1 cellular context compared by ENCODE assay signal in the genomic region with DNA sequence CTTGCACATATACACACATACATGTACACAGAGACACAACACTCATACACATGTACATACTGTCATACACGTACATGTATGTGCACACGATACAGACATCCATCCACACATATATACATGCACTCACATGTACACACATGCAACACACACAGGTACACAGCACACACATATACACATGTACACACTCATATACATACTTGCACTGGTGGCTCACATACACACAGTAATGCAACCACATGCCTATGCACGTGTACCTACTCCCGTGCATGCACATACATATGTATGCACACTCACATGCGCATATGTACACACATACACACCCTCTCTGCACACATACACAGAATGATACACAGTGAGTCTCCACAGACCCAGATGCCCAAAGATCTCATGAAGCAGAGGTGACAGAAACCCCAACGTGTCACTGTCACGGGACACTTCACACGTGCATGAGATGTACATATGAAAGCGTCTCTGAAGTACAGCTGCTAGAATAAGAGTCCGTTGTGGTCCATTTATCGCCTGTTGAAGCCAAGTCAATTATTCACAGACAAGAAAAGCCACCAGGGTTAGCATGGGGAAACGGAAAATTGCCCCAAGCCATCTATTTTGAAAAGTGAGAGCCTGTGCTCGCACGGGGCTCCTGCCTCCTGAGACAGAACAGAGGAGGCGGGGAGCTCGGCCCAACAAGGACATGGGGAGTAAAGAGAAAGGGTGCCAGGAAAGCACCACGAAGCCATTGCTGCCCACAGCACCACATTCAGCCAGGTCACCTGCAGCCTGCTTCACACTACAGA.
TF ChIP-seq lines count a peak whose summit lies in the region.

No MANE protein-coding gene starts in this region.

TF ChIP-seq in GM12878, 131 proteins besides CTCF, POLR2A, EP300 and RAD21 (continues in another document):
- TF ChIP-seq ESRRA (IDR thresholded peaks at IDR 0.05; ENCODE audit: low read length), result no peak
- TF ChIP-seq, protein P1, sequence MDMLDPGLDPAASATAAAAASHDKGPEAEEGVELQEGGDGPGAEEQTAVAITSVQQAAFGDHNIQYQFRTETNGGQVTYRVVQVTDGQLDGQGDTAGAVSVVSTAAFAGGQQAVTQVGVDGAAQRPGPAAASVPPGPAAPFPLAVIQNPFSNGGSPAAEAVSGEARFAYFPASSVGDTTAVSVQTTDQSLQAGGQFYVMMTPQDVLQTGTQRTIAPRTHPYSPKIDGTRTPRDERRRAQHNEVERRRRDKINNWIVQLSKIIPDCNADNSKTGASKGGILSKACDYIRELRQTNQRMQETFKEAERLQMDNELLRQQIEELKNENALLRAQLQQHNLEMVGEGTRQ (IDR thresholded peaks at IDR 0.05; ENCODE audit: borderline replicate concordance, low read depth, low read length), result no peak; the same call in 1 of the 2 replicates
- TF ChIP-seq, protein P2, sequence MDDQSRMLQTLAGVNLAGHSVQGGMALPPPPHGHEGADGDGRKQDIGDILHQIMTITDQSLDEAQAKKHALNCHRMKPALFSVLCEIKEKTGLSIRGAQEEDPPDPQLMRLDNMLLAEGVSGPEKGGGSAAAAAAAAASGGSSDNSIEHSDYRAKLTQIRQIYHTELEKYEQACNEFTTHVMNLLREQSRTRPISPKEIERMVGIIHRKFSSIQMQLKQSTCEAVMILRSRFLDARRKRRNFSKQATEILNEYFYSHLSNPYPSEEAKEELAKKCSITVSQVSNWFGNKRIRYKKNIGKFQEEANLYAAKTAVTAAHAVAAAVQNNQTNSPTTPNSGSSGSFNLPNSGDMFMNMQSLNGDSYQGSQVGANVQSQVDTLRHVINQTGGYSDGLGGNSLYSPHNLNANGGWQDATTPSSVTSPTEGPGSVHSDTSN (IDR thresholded peaks at IDR 0.05; ENCODE audit: insufficient replicate concordance, low read depth, low read length), result peak; percentile 42
- TF ChIP-seq STAT1 (conservative IDR thresholded peaks at IDR 0.05), result 0 out of 2 replicates have a peak, but pooled peaks have one; percentile 52
- TF ChIP-seq, protein P3, sequence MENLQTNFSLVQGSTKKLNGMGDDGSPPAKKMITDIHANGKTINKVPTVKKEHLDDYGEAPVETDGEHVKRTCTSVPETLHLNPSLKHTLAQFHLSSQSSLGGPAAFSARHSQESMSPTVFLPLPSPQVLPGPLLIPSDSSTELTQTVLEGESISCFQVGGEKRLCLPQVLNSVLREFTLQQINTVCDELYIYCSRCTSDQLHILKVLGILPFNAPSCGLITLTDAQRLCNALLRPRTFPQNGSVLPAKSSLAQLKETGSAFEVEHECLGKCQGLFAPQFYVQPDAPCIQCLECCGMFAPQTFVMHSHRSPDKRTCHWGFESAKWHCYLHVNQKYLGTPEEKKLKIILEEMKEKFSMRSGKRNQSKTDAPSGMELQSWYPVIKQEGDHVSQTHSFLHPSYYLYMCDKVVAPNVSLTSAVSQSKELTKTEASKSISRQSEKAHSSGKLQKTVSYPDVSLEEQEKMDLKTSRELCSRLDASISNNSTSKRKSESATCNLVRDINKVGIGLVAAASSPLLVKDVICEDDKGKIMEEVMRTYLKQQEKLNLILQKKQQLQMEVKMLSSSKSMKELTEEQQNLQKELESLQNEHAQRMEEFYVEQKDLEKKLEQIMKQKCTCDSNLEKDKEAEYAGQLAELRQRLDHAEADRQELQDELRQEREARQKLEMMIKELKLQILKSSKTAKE (IDR thresholded peaks at IDR 0.05; ENCODE audit: low read depth, poor library complexity, severe bottlenecking), result peak; percentile 90
- no peak; a peak in 1 of 4 replicates for TF ChIP-seq ETV6 (conservative IDR thresholded peaks at IDR 0.05 in 1 of 2, IDR thresholded peaks at IDR 0.05 in 1 of 2; ENCODE audit: borderline replicate concordance in 1 of 2, low read depth in 1 of 2)
- no peak for TF ChIP-seq PML (IDR thresholded peaks at IDR 0.05; ENCODE audit: low read length)
- no peak for TF ChIP-seq MTA3 (IDR thresholded peaks at IDR 0.05; ENCODE audit: borderline replicate concordance, low read length)
- TF ChIP-seq BHLHE40 (IDR thresholded peaks at IDR 0.05; ENCODE audit: borderline replicate concordance in 1 of 2, low read depth in 2 of 2, low read length in 1 of 2), result peak; percentile 98 to 99
- TF ChIP-seq MEF2A (IDR thresholded peaks at IDR 0.05; ENCODE audit: insufficient read depth, low read depth, low read length), result peak; percentile 42; the same call in 1 of the 2 replicates
- TF ChIP-seq, protein P4, sequence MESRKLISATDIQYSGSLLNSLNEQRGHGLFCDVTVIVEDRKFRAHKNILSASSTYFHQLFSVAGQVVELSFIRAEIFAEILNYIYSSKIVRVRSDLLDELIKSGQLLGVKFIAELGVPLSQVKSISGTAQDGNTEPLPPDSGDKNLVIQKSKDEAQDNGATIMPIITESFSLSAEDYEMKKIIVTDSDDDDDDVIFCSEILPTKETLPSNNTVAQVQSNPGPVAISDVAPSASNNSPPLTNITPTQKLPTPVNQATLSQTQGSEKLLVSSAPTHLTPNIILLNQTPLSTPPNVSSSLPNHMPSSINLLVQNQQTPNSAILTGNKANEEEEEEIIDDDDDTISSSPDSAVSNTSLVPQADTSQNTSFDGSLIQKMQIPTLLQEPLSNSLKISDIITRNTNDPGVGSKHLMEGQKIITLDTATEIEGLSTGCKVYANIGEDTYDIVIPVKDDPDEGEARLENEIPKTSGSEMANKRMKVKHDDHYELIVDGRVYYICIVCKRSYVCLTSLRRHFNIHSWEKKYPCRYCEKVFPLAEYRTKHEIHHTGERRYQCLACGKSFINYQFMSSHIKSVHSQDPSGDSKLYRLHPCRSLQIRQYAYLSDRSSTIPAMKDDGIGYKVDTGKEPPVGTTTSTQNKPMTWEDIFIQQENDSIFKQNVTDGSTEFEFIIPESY (IDR thresholded peaks at IDR 0.05), result no peak
- peak; percentile 83 for TF ChIP-seq IKZF1 (conservative IDR thresholded peaks at IDR 0.05)
- TF ChIP-seq BMI1 (IDR thresholded peaks at IDR 0.05; ENCODE audit: borderline replicate concordance), result no peak
- TF ChIP-seq RCOR1 (conservative IDR thresholded peaks at IDR 0.05; ENCODE audit: low read depth, low read length), result no peak; the same call in 1 of the 2 replicates
- TF ChIP-seq ZNF384 (IDR thresholded peaks at IDR 0.05; ENCODE audit: borderline replicate concordance, low read depth, low read length), result 0 out of 2 replicates have a peak, but pooled peaks have one; percentile 6
- no peak for TF ChIP-seq ZNF217 (IDR thresholded peaks at IDR 0.05)
- TF ChIP-seq MYC (IDR thresholded peaks at IDR 0.05; ENCODE audit: insufficient read depth, insufficient read length, insufficient replicate concordance, low read length, severe bottlenecking), result no peak
- TF ChIP-seq, protein P5, sequence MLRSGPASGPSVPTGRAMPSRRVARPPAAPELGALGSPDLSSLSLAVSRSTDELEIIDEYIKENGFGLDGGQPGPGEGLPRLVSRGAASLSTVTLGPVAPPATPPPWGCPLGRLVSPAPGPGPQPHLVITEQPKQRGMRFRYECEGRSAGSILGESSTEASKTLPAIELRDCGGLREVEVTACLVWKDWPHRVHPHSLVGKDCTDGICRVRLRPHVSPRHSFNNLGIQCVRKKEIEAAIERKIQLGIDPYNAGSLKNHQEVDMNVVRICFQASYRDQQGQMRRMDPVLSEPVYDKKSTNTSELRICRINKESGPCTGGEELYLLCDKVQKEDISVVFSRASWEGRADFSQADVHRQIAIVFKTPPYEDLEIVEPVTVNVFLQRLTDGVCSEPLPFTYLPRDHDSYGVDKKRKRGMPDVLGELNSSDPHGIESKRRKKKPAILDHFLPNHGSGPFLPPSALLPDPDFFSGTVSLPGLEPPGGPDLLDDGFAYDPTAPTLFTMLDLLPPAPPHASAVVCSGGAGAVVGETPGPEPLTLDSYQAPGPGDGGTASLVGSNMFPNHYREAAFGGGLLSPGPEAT (IDR thresholded peaks at IDR 0.05; ENCODE audit: low read depth), result peak; percentile 97
- TF ChIP-seq ZBED1 (IDR thresholded peaks at IDR 0.05; ENCODE audit: borderline replicate concordance), result peak; percentile 32; the same call in 1 of the 2 replicates
- TF ChIP-seq MTA2 (IDR thresholded peaks at IDR 0.05; ENCODE audit: low read depth), result peak; percentile 81
- peak; percentile 62 for TF ChIP-seq CREM (IDR thresholded peaks at IDR 0.05; ENCODE audit: low read depth)
- TF ChIP-seq SMARCA5 (IDR thresholded peaks at IDR 0.05), result peak; percentile 90; the same call in 1 of the 2 replicates
- no peak for TF ChIP-seq SIX5 (IDR thresholded peaks at IDR 0.05; ENCODE audit: low read depth, low read length, severe bottlenecking)
- TF ChIP-seq, protein P6, sequence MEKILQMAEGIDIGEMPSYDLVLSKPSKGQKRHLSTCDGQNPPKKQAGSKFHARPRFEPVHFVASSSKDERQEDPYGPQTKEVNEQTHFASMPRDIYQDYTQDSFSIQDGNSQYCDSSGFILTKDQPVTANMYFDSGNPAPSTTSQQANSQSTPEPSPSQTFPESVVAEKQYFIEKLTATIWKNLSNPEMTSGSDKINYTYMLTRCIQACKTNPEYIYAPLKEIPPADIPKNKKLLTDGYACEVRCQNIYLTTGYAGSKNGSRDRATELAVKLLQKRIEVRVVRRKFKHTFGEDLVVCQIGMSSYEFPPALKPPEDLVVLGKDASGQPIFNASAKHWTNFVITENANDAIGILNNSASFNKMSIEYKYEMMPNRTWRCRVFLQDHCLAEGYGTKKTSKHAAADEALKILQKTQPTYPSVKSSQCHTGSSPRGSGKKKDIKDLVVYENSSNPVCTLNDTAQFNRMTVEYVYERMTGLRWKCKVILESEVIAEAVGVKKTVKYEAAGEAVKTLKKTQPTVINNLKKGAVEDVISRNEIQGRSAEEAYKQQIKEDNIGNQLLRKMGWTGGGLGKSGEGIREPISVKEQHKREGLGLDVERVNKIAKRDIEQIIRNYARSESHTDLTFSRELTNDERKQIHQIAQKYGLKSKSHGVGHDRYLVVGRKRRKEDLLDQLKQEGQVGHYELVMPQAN (conservative IDR thresholded peaks at IDR 0.05), result no peak; the same call in 1 of the 2 replicates
- 0 out of 2 replicates have a peak, but pooled peaks have one; percentile 30 for TF ChIP-seq RFX5 (IDR thresholded peaks at IDR 0.05; ENCODE audit: low read depth, low read length)
- no peak for TF ChIP-seq SP1 (IDR thresholded peaks at IDR 0.05; ENCODE audit: low read depth, low read length)
- TF ChIP-seq NR2F1 (conservative IDR thresholded peaks at IDR 0.05), result peak; percentile 84
- TF ChIP-seq, protein P7, sequence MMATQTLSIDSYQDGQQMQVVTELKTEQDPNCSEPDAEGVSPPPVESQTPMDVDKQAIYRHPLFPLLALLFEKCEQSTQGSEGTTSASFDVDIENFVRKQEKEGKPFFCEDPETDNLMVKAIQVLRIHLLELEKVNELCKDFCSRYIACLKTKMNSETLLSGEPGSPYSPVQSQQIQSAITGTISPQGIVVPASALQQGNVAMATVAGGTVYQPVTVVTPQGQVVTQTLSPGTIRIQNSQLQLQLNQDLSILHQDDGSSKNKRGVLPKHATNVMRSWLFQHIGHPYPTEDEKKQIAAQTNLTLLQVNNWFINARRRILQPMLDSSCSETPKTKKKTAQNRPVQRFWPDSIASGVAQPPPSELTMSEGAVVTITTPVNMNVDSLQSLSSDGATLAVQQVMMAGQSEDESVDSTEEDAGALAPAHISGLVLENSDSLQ (IDR thresholded peaks at IDR 0.05), result peak; percentile 80
- TF ChIP-seq, protein P8, sequence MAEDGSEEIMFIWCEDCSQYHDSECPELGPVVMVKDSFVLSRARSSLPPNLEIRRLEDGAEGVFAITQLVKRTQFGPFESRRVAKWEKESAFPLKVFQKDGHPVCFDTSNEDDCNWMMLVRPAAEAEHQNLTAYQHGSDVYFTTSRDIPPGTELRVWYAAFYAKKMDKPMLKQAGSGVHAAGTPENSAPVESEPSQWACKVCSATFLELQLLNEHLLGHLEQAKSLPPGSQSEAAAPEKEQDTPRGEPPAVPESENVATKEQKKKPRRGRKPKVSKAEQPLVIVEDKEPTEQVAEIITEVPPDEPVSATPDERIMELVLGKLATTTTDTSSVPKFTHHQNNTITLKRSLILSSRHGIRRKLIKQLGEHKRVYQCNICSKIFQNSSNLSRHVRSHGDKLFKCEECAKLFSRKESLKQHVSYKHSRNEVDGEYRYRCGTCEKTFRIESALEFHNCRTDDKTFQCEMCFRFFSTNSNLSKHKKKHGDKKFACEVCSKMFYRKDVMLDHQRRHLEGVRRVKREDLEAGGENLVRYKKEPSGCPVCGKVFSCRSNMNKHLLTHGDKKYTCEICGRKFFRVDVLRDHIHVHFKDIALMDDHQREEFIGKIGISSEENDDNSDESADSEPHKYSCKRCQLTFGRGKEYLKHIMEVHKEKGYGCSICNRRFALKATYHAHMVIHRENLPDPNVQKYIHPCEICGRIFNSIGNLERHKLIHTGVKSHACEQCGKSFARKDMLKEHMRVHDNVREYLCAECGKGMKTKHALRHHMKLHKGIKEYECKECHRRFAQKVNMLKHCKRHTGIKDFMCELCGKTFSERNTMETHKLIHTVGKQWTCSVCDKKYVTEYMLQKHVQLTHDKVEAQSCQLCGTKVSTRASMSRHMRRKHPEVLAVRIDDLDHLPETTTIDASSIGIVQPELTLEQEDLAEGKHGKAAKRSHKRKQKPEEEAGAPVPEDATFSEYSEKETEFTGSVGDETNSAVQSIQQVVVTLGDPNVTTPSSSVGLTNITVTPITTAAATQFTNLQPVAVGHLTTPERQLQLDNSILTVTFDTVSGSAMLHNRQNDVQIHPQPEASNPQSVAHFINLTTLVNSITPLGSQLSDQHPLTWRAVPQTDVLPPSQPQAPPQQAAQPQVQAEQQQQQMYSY (CRISPR knock-in tag; IDR thresholded peaks at IDR 0.05), result no peak
- no peak for TF ChIP-seq YBX1 (IDR thresholded peaks at IDR 0.05)
- TF ChIP-seq IKZF2 (IDR thresholded peaks at IDR 0.05), result peak; percentile 77 to 83
- TF ChIP-seq PAX5 (IDR thresholded peaks at IDR 0.05; ENCODE audit: borderline replicate concordance, low read depth, low read length), result 0 out of 2 replicates have a peak, but pooled peaks have one; percentile 24
- peak; percentile 32; the same call in 1 of the 3 replicates for TF ChIP-seq POU2F2 (IDR thresholded peaks at IDR 0.05; ENCODE audit: borderline replicate concordance, low read depth, low read length)
- TF ChIP-seq SMC3 (IDR thresholded peaks at IDR 0.05; ENCODE audit: borderline replicate concordance, low read length), result peak; percentile 21; the same call in 1 of the 2 replicates
- peak; percentile 57; the same call in 1 of the 2 replicates for TF ChIP-seq CBFB (IDR thresholded peaks at IDR 0.05; ENCODE audit: low read depth)
- TF ChIP-seq MEF2B (IDR thresholded peaks at IDR 0.05; ENCODE audit: partially characterized antibody, poor library complexity, severe bottlenecking), result peak; percentile 90
- peak; percentile 78 for TF ChIP-seq RAD51 (IDR thresholded peaks at IDR 0.05)
- no peak for TF ChIP-seq SUZ12 (IDR thresholded peaks at IDR 0.05; ENCODE audit: unreplicated experiment)
- TF ChIP-seq MXI1 (IDR thresholded peaks at IDR 0.05; ENCODE audit: low read depth, low read length), result peak; percentile 87
- TF ChIP-seq IRF4 (IDR thresholded peaks at IDR 0.05; ENCODE audit: low read depth, low read length), result peak; percentile 15; the same call in 1 of the 2 replicates
- peak; percentile 86 for TF ChIP-seq NBN (IDR thresholded peaks at IDR 0.05)
- TF ChIP-seq RELA (IDR thresholded peaks at IDR 0.05; ENCODE audit: borderline replicate concordance, partially characterized antibody), result peak; percentile 66
- TF ChIP-seq ZNF24 (IDR thresholded peaks at IDR 0.05), result 0 out of 2 replicates have a peak, but pooled peaks have one; percentile 25
- TF ChIP-seq HDGF (IDR thresholded peaks at IDR 0.05), result peak; percentile 97
- 0 out of 2 replicates have a peak, but pooled peaks have one; percentile 40 for TF ChIP-seq BCL11A (IDR thresholded peaks at IDR 0.05; ENCODE audit: low read depth, low read length)
- TF ChIP-seq SREBF1 (IDR thresholded peaks at IDR 0.05; ENCODE audit: low read length), result no peak
- TF ChIP-seq YY1 (IDR thresholded peaks at IDR 0.05; ENCODE audit: low read depth, low read length), result peak; percentile 61; the same call in 1 of the 2 replicates
- peak; percentile 62; the same call in 1 of the 2 replicates for TF ChIP-seq TCF3 (IDR thresholded peaks at IDR 0.05; ENCODE audit: borderline replicate concordance, insufficient read depth, low read depth, low read length)
- TF ChIP-seq KAT2A (conservative IDR thresholded peaks at IDR 0.05; ENCODE audit: control insufficient read depth, low read depth, low read length), result no peak
